Comparison of ENCODE assay signal across 25 cellular contexts in genomic region chr5:159083532-159083931, GRCh38.
"Had no signal": no experiment of that assay in that cellular context is flagged by ENCODE, and none has a peak within 500 bp of the region (broad histone marks: within the 10 kb centered on the region; RNA-seq: fewer than 3 reads in every experiment).

No MANE protein-coding gene starts in this region.

- H3K4me3 ChIP-seq: adrenal gland, ascending aorta, left ventricle myocardium inferior, ovary, prostate gland, thyroid gland, upper lobe of right lung had no signal

- H3K9me3 Mint-ChIP-seq: activated T-cell treated with anti-CD3 and anti-CD28 coated beads, Interleukin-2, amount 50 U/mL, for 24 hours; activated T-helper 17 cell treated with anti-CD3 and anti-CD28 coated beads, Interleukin-2, amount 50 U/mL, for 72 hours; natural killer cell treated with Interleukin-12 subunit alpha and Interleukin-12 subunit beta and Interleukin-15 and Interleukin-18, amount 100 ng/mL, for 72 hours had no signal

- H3K4me3 Mint-ChIP-seq: activated naive CD8-positive, alpha-beta T cell; activated T-cell treated with anti-CD3 and anti-CD28 coated beads, Interleukin-2, amount 50 U/mL, for 24 hours; activated T-helper 17 cell treated with anti-CD3 and anti-CD28 coated beads, Interleukin-2, amount 50 U/mL, for 72 hours; natural killer cell treated with Interleukin-12 subunit alpha and Interleukin-12 subunit beta and Interleukin-15 and Interleukin-18, amount 100 ng/mL, for 72 hours had no signal

- H3K9me3 ChIP-seq: adrenal gland, ascending aorta, left ventricle myocardium inferior, neutrophil, ovary, prostate gland, thyroid gland, upper lobe of right lung had no signal

- H3K27ac ChIP-seq: adrenal gland, ascending aorta, left ventricle myocardium inferior, neutrophil, ovary, prostate gland, thyroid gland, upper lobe of right lung had no signal

- H3K36me3 Mint-ChIP-seq: activated naive CD8-positive, alpha-beta T cell; natural killer cell treated with Interleukin-12 subunit alpha and Interleukin-12 subunit beta and Interleukin-15 and Interleukin-18, amount 100 ng/mL, for 72 hours had no signal

- H3K4me1 Mint-ChIP-seq: activated T-helper 17 cell treated with anti-CD3 and anti-CD28 coated beads, Interleukin-2, amount 50 U/mL, for 72 hours had no signal

- H3K36me3 ChIP-seq: adrenal gland, neutrophil, ovary, prostate gland, thyroid gland, upper lobe of right lung had no signal

- DNase-seq: activated CD4-positive, alpha-beta T cell treated with anti-CD3 and anti-CD28 coated beads for 1 hour; activated CD8-positive, alpha-beta memory T cell treated with anti-CD3 and anti-CD28 coated beads for 24 hours; activated CD8-positive, alpha-beta memory T cell treated with anti-CD3 and anti-CD28 coated beads, Interleukin-2, amount 50 U/mL, for 4 hours; activated T-cell treated with anti-CD3 and anti-CD28 coated beads, Interleukin-2, amount 50 U/mL, for 24 hours; adrenal gland; central memory CD4-positive, alpha-beta T cell; dermis blood vessel endothelial cell; effector memory CD4-positive, alpha-beta T cell; foreskin melanocyte; hippocampal formation; left ventricle myocardium inferior; midbrain; ovary; stimulated activated CD4-positive, alpha-beta T cell treated with anti-CD3 and anti-CD28 coated beads, Interleukin-2, amount 100 ng/mL, for 48 hours; stimulated activated naive CD8-positive, alpha-beta T cell treated with anti-CD3 and anti-CD28 coated beads, Interleukin-15, Interleukin-2, amounts not matched to agents 100 U/mL and 50 U/mL, for 24 hours; substantia nigra; thyroid gland; upper lobe of right lung had no signal

- H3K27me3 ChIP-seq: adrenal gland, ascending aorta, ovary, thyroid gland, upper lobe of right lung had no signal

- H3K4me1 ChIP-seq: adrenal gland, prostate gland, thyroid gland, upper lobe of right lung had no signal

- H3K27ac Mint-ChIP-seq: activated naive CD8-positive, alpha-beta T cell; activated T-cell treated with anti-CD3 and anti-CD28 coated beads, Interleukin-2, amount 50 U/mL, for 24 hours; activated T-helper 17 cell treated with anti-CD3 and anti-CD28 coated beads, Interleukin-2, amount 50 U/mL, for 72 hours; natural killer cell treated with Interleukin-12 subunit alpha and Interleukin-12 subunit beta and Interleukin-15 and Interleukin-18, amount 100 ng/mL, for 72 hours had no signal

- ATAC-seq: activated T-helper 17 cell treated with anti-CD3 and anti-CD28 coated beads, Interleukin-2, amount 50 U/mL, for 72 hours; esophagus mucosa; natural killer cell treated with Interleukin-12 subunit alpha and Interleukin-12 subunit beta and Interleukin-15 and Interleukin-18, amount 100 ng/mL, for 72 hours; stimulated activated naive CD8-positive, alpha-beta T cell treated with anti-CD3 and anti-CD28 coated beads, Interleukin-15, Interleukin-2, amounts not matched to agents 100 U/mL and 50 U/mL, for 24 hours; upper lobe of right lung had no signal
